In genomic region chr7:112079671-112080070, GRCh38 we compare ENCODE assay signal across 11 cellular contexts.
DNase-seq lines count a peak whose midpoint lies in the region; ATAC-seq, FAIRE-seq and TF ChIP-seq lines count a peak whose summit lies in the region.
"Had no signal": no experiment of that assay in that cellular context is flagged by ENCODE, and none has a peak within 500 bp of the region (broad histone marks: within the 10 kb centered on the region; RNA-seq: fewer than 3 reads in every experiment).

No MANE protein-coding gene starts in this region.

- no peak overlapping the region for H3K4me3 ChIP-seq in OCI-LY3 (ENCODE audit: low read length)
- no peak overlapping the region for H3K4me3 ChIP-seq in psoas muscle

- DNase-seq in GM12892 (ENCODE audit: insufficient read length) = no peak
- DNase-seq in endothelial cell (ENCODE audit: low spot score) = no peak
- no peak for DNase-seq in psoas muscle
- DNase-seq in globus pallidus (ENCODE audit: low spot score) = no peak
- DNase-seq in GM19240 (ENCODE audit: insufficient read length, low spot score) = no peak
- no peak for DNase-seq in NCI-H2107 (lab: John Stamatoyannopoulos, UW)
- DNase-seq in NCI-H2227 (lab: John Stamatoyannopoulos, UW; ENCODE audit: unreplicated experiment) = no peak
- DNase-seq: activated CD4-positive, alpha-beta T cell treated with anti-CD3 and anti-CD28 coated beads for 1 hour; activated T-cell treated with anti-CD3 and anti-CD28 coated beads, Interleukin-2, amount 50 U/mL, for 48 hours; NCI-H1105 treated with DMSO at 0.1 percent for 48 hours had no signal

- H3K27ac ChIP-seq in OCI-LY3 (ENCODE audit: low read length) = no peak overlapping the region
- H3K27ac ChIP-seq in psoas muscle = no peak overlapping the region

- H3K4me2 ChIP-seq in OCI-LY3 (ENCODE audit: low read length) = peak overlapping the region; percentile 75; the same call in 1 of the 2 replicates

- no peaks in the 10 kb centered on the region for H3K9me3 Mint-ChIP-seq in endothelial cell (ENCODE audit: unreplicated experiment)

- H3K27me3 ChIP-seq in OCI-LY3 (ENCODE audit: low read depth, low read length) (peaks cover 2% of the 10 kb centered on the region; the same call in 1 of the 2 replicates), psoas muscle (ENCODE audit: insufficient read depth in 3 of 3, low read length in 2 of 3) (no peaks in the 10 kb centered on the region)

- peaks cover 51% of the 10 kb centered on the region for H3K4me1 Mint-ChIP-seq in endothelial cell (ENCODE audit: unreplicated experiment)

- no peaks in the 10 kb centered on the region for H4K20me1 ChIP-seq in OCI-LY3 (ENCODE audit: insufficient read depth, low read length)

- FAIRE-seq in GM12892 (lab: Jason Lieb, UNC) = peak; percentile 27

- H3K27me3 Mint-ChIP-seq in endothelial cell (ENCODE audit: unreplicated experiment) = peaks cover 6% of the 10 kb centered on the region

- no peak overlapping the region for H2AFZ ChIP-seq in OCI-LY3 (ENCODE audit: low read depth, low read length)

- no peak overlapping the region for H3K9ac ChIP-seq in OCI-LY3 (ENCODE audit: low read length)

- H3K4me1 ChIP-seq in OCI-LY3 (ENCODE audit: low read length) (peaks cover 45% of the 10 kb centered on the region), psoas muscle (peaks cover 33% of the 10 kb centered on the region)

- H3K79me2 ChIP-seq in OCI-LY3 (ENCODE audit: low read length) = no peaks in the 10 kb centered on the region

- H3K9me3 ChIP-seq in OCI-LY3 (ENCODE audit: insufficient read depth, low read length) (no peaks in the 10 kb centered on the region), psoas muscle (no peaks in the 10 kb centered on the region)

- H3K4me3 Mint-ChIP-seq in endothelial cell (ENCODE audit: unreplicated experiment) = no peak overlapping the region

- intact Hi-C loops in psoas muscle (cut with DNase I) = loop anchor here in 1 of 2 donors (10.0 kb wide), 1 partner anchor 125 kb away; the partner anchor contains the start of genes DOCK4 and ZNF277

- H3K36me3 ChIP-seq in OCI-LY3 (replicated peaks; ENCODE audit: low read depth, low read length) (no peaks in the 10 kb centered on the region), psoas muscle (ENCODE audit: insufficient read depth in 1 of 2, low read depth in 1 of 2) (no peaks in the 10 kb centered on the region)

- H3K27ac Mint-ChIP-seq in endothelial cell (ENCODE audit: unreplicated experiment) = peak overlapping the region; percentile 74

- TF ChIP-seq POLR2A in GM12892 (IDR thresholded peaks at IDR 0.05; ENCODE audit: low read depth, low read length) = no peak

- peaks cover 15% of the 10 kb centered on the region for H3K36me3 Mint-ChIP-seq in endothelial cell (ENCODE audit: low read depth, unreplicated experiment)

- ATAC-seq in psoas muscle = no peak

- TF ChIP-seq CTCF in OCI-LY3 (IDR thresholded peaks at IDR 0.05; ENCODE audit: low read depth, low read length) (peak; percentile 33), endothelial cell (IDR thresholded peaks at IDR 0.05; ENCODE audit: unreplicated experiment) (no peak), psoas muscle (IDR thresholded peaks at IDR 0.05) (peak; percentile 7)
